In genomic region chr2:112626604-112627059, GRCh38 we compare ENCODE assay signal across 1 cellular context.
TF ChIP-seq lines count a peak whose summit lies in the region.

No MANE protein-coding gene starts in this region.

TF ChIP-seq in HepG2, 621 proteins besides CTCF, POLR2A, EP300 and RAD21 (continued from another document):
- TF ChIP-seq ZNF275 (CRISPR knock-in tag; IDR thresholded peaks at IDR 0.05; ENCODE audit: borderline replicate concordance) (no peak), SPEN (CRISPR knock-in tag; IDR thresholded peaks at IDR 0.05; ENCODE audit: low read depth) (no peak), ZGPAT (CRISPR knock-in tag; IDR thresholded peaks at IDR 0.05) (peak; percentile 61), NCOA2 (CRISPR knock-in tag; IDR thresholded peaks at IDR 0.05) (0 out of 2 replicates have a peak, but pooled peaks have one; percentile 25), SATB2 (CRISPR knock-in tag; IDR thresholded peaks at IDR 0.05) (no peak), ZNF501 (CRISPR knock-in tag; IDR thresholded peaks at IDR 0.05) (peak; percentile 38; the same call in 1 of the 2 replicates), KDM3A (CRISPR knock-in tag; IDR thresholded peaks at IDR 0.05; ENCODE audit: low read depth) (peak; percentile 75), RBAK (CRISPR knock-in tag; IDR thresholded peaks at IDR 0.05) (0 out of 2 replicates have a peak, but pooled peaks have one; percentile 18), ISL2 (CRISPR knock-in tag; IDR thresholded peaks at IDR 0.05) (peak; percentile 42; the same call in 1 of the 2 replicates), ZBTB4 (CRISPR knock-in tag; IDR thresholded peaks at IDR 0.05; ENCODE audit: borderline replicate concordance) (0 out of 2 replicates have a peak, but pooled peaks have one; percentile 20), CENPX (CRISPR knock-in tag; IDR thresholded peaks at IDR 0.05) (no peak), ZBED4 (CRISPR knock-in tag; IDR thresholded peaks at IDR 0.05; ENCODE audit: borderline replicate concordance) (peak; percentile 54; the same call in 1 of the 2 replicates), ZNF777 (CRISPR knock-in tag; IDR thresholded peaks at IDR 0.05) (0 out of 2 replicates have a peak, but pooled peaks have one; percentile 21), SUZ12 (IDR thresholded peaks at IDR 0.05; ENCODE audit: low read depth, low read length) (no peak), ZNF652 (CRISPR knock-in tag; IDR thresholded peaks at IDR 0.05; ENCODE audit: borderline replicate concordance, low read depth) (no peak), HNRNPL (IDR thresholded peaks at IDR 0.05; ENCODE audit: low read depth, low read length) (peak; percentile 100), TSC22D2 (CRISPR knock-in tag; IDR thresholded peaks at IDR 0.05; ENCODE audit: borderline replicate concordance) (peak; percentile 64; the same call in 1 of the 2 replicates), SETDB1 (CRISPR knock-in tag; IDR thresholded peaks at IDR 0.05; ENCODE audit: borderline replicate concordance) (no peak), TBL1XR1 (IDR thresholded peaks at IDR 0.05; ENCODE audit: borderline replicate concordance, low read length, partially characterized antibody) (peak; percentile 26), IRF2 (CRISPR knock-in tag; IDR thresholded peaks at IDR 0.05) (peak; percentile 63), RBM39 (IDR thresholded peaks at IDR 0.05; ENCODE audit: low read depth, low read length, poor library complexity, severe bottlenecking) (no peak), GPN1 (CRISPR knock-in tag; IDR thresholded peaks at IDR 0.05; ENCODE audit: borderline replicate concordance) (no peak), ZNF781 (CRISPR knock-in tag; IDR thresholded peaks at IDR 0.05; ENCODE audit: borderline replicate concordance, not compliant biosample characterization) (peak; percentile 76), SIX1 (CRISPR knock-in tag; IDR thresholded peaks at IDR 0.05; ENCODE audit: borderline replicate concordance) (no peak), ATF2 (CRISPR knock-in tag; IDR thresholded peaks at IDR 0.05) (peak; percentile 47; the same call in 1 of the 2 replicates), CBX5 (CRISPR knock-in tag; IDR thresholded peaks at IDR 0.05; ENCODE audit: borderline replicate concordance) (peak; percentile 79; the same call in 1 of the 2 replicates), PAXIP1 (CRISPR knock-in tag; conservative IDR thresholded peaks at IDR 0.05) (no peak), IKZF1 (IDR thresholded peaks at IDR 0.05) (no peak), GPBP1L1 (CRISPR knock-in tag; IDR thresholded peaks at IDR 0.05) (no peak), RELA (CRISPR knock-in tag; IDR thresholded peaks at IDR 0.05) (peak; percentile 31; the same call in 1 of the 2 replicates), SRSF1 (optimal IDR thresholded peaks at IDR 0.05; ENCODE audit: low read depth, low read length) (no peak), PITX1 (CRISPR knock-in tag; IDR thresholded peaks at IDR 0.05) (peak; percentile 35; the same call in 1 of the 2 replicates), THAP8 (CRISPR knock-in tag; IDR thresholded peaks at IDR 0.05; ENCODE audit: borderline replicate concordance) (no peak; the same call in 1 of the 2 replicates), KDM4B (CRISPR knock-in tag; IDR thresholded peaks at IDR 0.05) (peak; percentile 62; the same call in 1 of the 2 replicates), PCBP1 (IDR thresholded peaks at IDR 0.05; ENCODE audit: borderline replicate concordance, low read depth, low read length) (no peak), THRA (CRISPR knock-in tag; IDR thresholded peaks at IDR 0.05; ENCODE audit: borderline replicate concordance) (0 out of 2 replicates have a peak, but pooled peaks have one; percentile 38), TOPORS (CRISPR knock-in tag; IDR thresholded peaks at IDR 0.05) (no peak), ZNF530 (CRISPR knock-in tag; IDR thresholded peaks at IDR 0.05; ENCODE audit: low read depth) (no peak)
